In the genomic region with DNA sequence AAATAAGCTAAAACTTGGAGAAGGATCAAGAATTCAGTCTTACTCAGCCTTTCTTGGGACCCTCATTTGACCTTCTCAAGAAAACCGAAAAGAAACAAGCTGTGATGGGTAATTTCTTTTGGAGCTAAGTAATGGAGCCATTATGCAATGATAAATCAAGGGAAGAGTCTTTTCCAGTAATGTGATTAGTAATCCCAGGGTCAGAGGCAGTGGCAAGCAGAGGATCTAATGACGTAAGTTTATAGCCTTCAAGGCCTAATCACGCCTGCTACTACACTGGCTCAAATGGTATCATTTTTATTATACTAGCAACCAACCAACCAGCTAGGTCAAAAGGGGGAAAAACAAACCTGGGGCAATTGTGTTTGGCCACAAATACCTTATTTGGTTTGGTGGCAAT, we compare ENCODE assay signal across 23 cellular contexts.
"Had no signal": no experiment of that assay in that cellular context is flagged by ENCODE, and none has a peak within 500 bp of the region (broad histone marks: within the 10 kb centered on the region; RNA-seq: fewer than 3 reads in every experiment).

No MANE protein-coding gene starts in this region.

- H3K36me3 Mint-ChIP-seq: activated naive CD4-positive, alpha-beta T cell treated with anti-CD3 and anti-CD28 coated beads, Interleukin-2, amount 50 U/mL, for 72 hours; naive thymus-derived CD8-positive, alpha-beta T cell; T-cell; WTC11 had no signal

- H3K27me3 Mint-ChIP-seq: activated T-cell treated with anti-CD3 and anti-CD28 coated beads, Interleukin-2, amount 50 U/mL, for 24 hours; activated T-helper 17 cell treated with anti-CD3 and anti-CD28 coated beads, Interleukin-2, amount 50 U/mL, for 72 hours; progenitor cell of endocrine pancreas; stimulated activated naive CD8-positive, alpha-beta T cell treated with anti-CD3 and anti-CD28 coated beads, Interleukin-15, Interleukin-2, amounts not matched to agents 100 ng/mL and 50 ng/mL, for 24 hours; T-cell had no signal

- H3K27me3 ChIP-seq: ascending aorta, foreskin keratinocyte, thyroid gland, upper lobe of right lung had no signal

- H3K4me3 Mint-ChIP-seq: activated T-cell treated with anti-CD3 and anti-CD28 coated beads, Interleukin-2, amount 50 U/mL, for 24 hours; activated T-helper 17 cell treated with anti-CD3 and anti-CD28 coated beads, Interleukin-2, amount 50 U/mL, for 72 hours; naive thymus-derived CD8-positive, alpha-beta T cell; stimulated activated naive CD8-positive, alpha-beta T cell treated with anti-CD3 and anti-CD28 coated beads, Interleukin-15, Interleukin-2, amounts not matched to agents 100 ng/mL and 50 ng/mL, for 24 hours; T-cell; WTC11 had no signal

- H3K4me1 ChIP-seq: ascending aorta, foreskin keratinocyte, lower lobe of right lung, thyroid gland, upper lobe of right lung had no signal

- H3K4me3 ChIP-seq: ascending aorta, lower lobe of right lung, thyroid gland, upper lobe of right lung had no signal

- H3K4me1 Mint-ChIP-seq: activated T-helper 17 cell treated with anti-CD3 and anti-CD28 coated beads, Interleukin-2, amount 50 U/mL, for 72 hours; naive thymus-derived CD8-positive, alpha-beta T cell; T-cell had no signal

- H3K9me3 ChIP-seq: ascending aorta, lower lobe of right lung, thyroid gland, upper lobe of right lung had no signal

- H3K36me3 ChIP-seq: ascending aorta, lower lobe of right lung, thyroid gland, upper lobe of right lung had no signal

- H3K27ac ChIP-seq: ascending aorta, epithelial cell of prostate, foreskin keratinocyte, lower lobe of right lung, thyroid gland, upper lobe of right lung had no signal

- ATAC-seq: activated naive CD4-positive, alpha-beta T cell treated with anti-CD3 and anti-CD28 coated beads, Interleukin-2, amount 50 U/mL, for 72 hours; activated T-helper 17 cell treated with anti-CD3 and anti-CD28 coated beads, Interleukin-2, amount 50 U/mL, for 72 hours; foreskin keratinocyte; left lobe of liver; lower lobe of right lung; naive thymus-derived CD8-positive, alpha-beta T cell; T-cell; upper lobe of right lung; WTC11 had no signal

- H3K27ac Mint-ChIP-seq: activated naive CD4-positive, alpha-beta T cell treated with anti-CD3 and anti-CD28 coated beads, Interleukin-2, amount 50 U/mL, for 72 hours; activated T-cell treated with anti-CD3 and anti-CD28 coated beads, Interleukin-2, amount 50 U/mL, for 24 hours; activated T-helper 17 cell treated with anti-CD3 and anti-CD28 coated beads, Interleukin-2, amount 50 U/mL, for 72 hours; naive thymus-derived CD8-positive, alpha-beta T cell; progenitor cell of endocrine pancreas; stimulated activated naive CD8-positive, alpha-beta T cell treated with anti-CD3 and anti-CD28 coated beads, Interleukin-15, Interleukin-2, amounts not matched to agents 100 ng/mL and 50 ng/mL, for 24 hours; T-cell; WTC11 had no signal

- H3K9me3 Mint-ChIP-seq: activated naive CD4-positive, alpha-beta T cell treated with anti-CD3 and anti-CD28 coated beads, Interleukin-2, amount 50 U/mL, for 72 hours; activated T-cell treated with anti-CD3 and anti-CD28 coated beads, Interleukin-2, amount 50 U/mL, for 24 hours; activated T-helper 17 cell treated with anti-CD3 and anti-CD28 coated beads, Interleukin-2, amount 50 U/mL, for 72 hours; naive thymus-derived CD8-positive, alpha-beta T cell; stimulated activated naive CD8-positive, alpha-beta T cell treated with anti-CD3 and anti-CD28 coated beads, Interleukin-15, Interleukin-2, amounts not matched to agents 100 ng/mL and 50 ng/mL, for 24 hours; T-cell; WTC11 had no signal

- DNase-seq: activated CD4-positive, alpha-beta T cell treated with anti-CD3 and anti-CD28 coated beads, Interleukin-2, amount 50 U/mL, for 4 hours; activated CD8-positive, alpha-beta memory T cell treated with anti-CD3 and anti-CD28 coated beads for 24 hours; activated CD8-positive, alpha-beta memory T cell treated with anti-CD3 and anti-CD28 coated beads, Interleukin-2, amount 50 U/mL, for 4 hours; activated T-cell treated with anti-CD3 and anti-CD28 coated beads, Interleukin-2, amount 50 U/mL, for 24 hours; central memory CD4-positive, alpha-beta T cell; foreskin keratinocyte; kidney; lower lobe of right lung; naive thymus-derived CD8-positive, alpha-beta T cell; retina; stimulated activated CD4-positive, alpha-beta T cell treated with anti-CD3 and anti-CD28 coated beads, Interleukin-4, amount 100 ng/mL, for 4 hours; substantia nigra; T-cell; thyroid gland; upper lobe of right lung had no signal
